8 cellular contexts compared by ENCODE assay signal in the genomic region with DNA sequence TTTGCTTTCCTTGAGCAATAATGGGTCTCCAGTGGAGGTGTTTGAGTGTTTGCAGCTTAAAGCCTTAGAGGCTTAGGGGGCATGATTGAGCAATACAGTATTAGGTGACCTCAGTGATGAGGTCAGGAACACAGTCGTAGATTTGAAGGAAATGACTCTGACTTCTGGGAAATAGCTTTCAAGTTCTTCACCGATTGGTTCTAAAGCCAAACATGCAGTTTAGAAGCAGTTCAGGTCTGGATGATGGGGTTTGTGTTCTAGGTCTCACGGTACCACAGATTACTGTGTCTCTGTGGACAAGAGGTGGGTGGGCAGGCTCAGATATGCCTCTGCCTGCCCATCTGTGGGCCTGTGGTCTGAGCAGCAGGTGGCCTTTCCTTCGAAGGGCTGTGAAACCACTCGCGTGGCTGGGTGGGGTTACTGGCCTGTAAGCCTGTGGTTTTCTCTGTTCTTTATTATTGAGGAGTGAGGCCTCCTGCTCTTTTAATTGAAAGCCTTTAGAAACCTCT. TPM values are rescaled to one million over a fixed set of nuclear protein-coding genes. Genes with fewer than 3 reads are reported as not detected.
DNase-seq lines count a peak whose midpoint lies in the region; ATAC-seq and TF ChIP-seq lines count a peak whose summit lies in the region.

No MANE protein-coding gene starts in this region.

- peaks cover 39% of the 10 kb centered on the region for H3K4me1 ChIP-seq in RWPE2 (ENCODE audit: insufficient read depth, poor library complexity, severe bottlenecking)
- H3K4me1 ChIP-seq in neural progenitor cell: peaks cover 7% of the 10 kb centered on the region

- no peak overlapping the region for H3K4me3 ChIP-seq in RWPE2 (ENCODE audit: severe bottlenecking)
- no peak overlapping the region for H3K4me3 ChIP-seq in coronary artery
- H3K4me3 ChIP-seq in neural progenitor cell: no peak overlapping the region

- H3K4me3 Mint-ChIP-seq in neural progenitor cell: no peak overlapping the region

- peaks cover 63% of the 10 kb centered on the region for H4K20me1 ChIP-seq in neural progenitor cell (ENCODE audit: low read depth)

- peaks cover 78% of the 10 kb centered on the region for H3K79me2 ChIP-seq in neural progenitor cell (ENCODE audit: low read depth)

- H3K36me3 ChIP-seq in RWPE2 (ENCODE audit: low read depth) (peaks cover 100% of the 10 kb centered on the region), neural progenitor cell (no peaks in the 10 kb centered on the region)

- H3K9ac ChIP-seq in neural progenitor cell: no peak overlapping the region

- no peak overlapping the region for H2AFZ ChIP-seq in neural progenitor cell (replicated peaks)

- peak overlapping the region; percentile 20 for H3K4me2 ChIP-seq in neural progenitor cell

- H3K27ac ChIP-seq in RWPE2 (ENCODE audit: poor library complexity, severe bottlenecking) (peak overlapping the region; percentile 63), coronary artery (peak overlapping the region; percentile 51 to 56), neural progenitor cell (no peak overlapping the region)

- H3K9me3 ChIP-seq in RWPE2 (ENCODE audit: severe bottlenecking): no peaks in the 10 kb centered on the region
- H3K9me3 ChIP-seq in neural progenitor cell (ENCODE audit: low read depth): no peaks in the 10 kb centered on the region

- no peak overlapping the region for H3K27ac Mint-ChIP-seq in neural progenitor cell

- H3K9me3 Mint-ChIP-seq in neural progenitor cell: no peaks in the 10 kb centered on the region

- H3F3A ChIP-seq in neural progenitor cell (ENCODE audit: low read depth): peaks cover 8% of the 10 kb centered on the region

- no peaks in the 10 kb centered on the region for H3K27me3 Mint-ChIP-seq in neural progenitor cell (ENCODE audit: insufficient read depth, low read depth)

- H3K4me1 Mint-ChIP-seq in neural progenitor cell: peaks cover 12% of the 10 kb centered on the region

- peaks cover 20% of the 10 kb centered on the region for H3K36me3 Mint-ChIP-seq in neural progenitor cell

- H3K27me3 ChIP-seq in RWPE2 (ENCODE audit: insufficient read depth, poor library complexity, severe bottlenecking) (no peaks in the 10 kb centered on the region), neural progenitor cell (no peaks in the 10 kb centered on the region)

- DNase-seq in NCI-H82 (lab: John Stamatoyannopoulos, UW) (peak; percentile 45), NCI-H82 treated with DMSO at 0.1 percent for 48 hours (lab: John Stamatoyannopoulos, UW; ENCODE audit: unreplicated experiment) (no peak), RWPE2 (ENCODE audit: low spot score) (no peak), coronary artery (ENCODE audit: low spot score) (peak; percentile 12), neural progenitor cell (ENCODE audit: low spot score) (no peak), cerebellar nuclear complex (lab: John Stamatoyannopoulos, UW) (no peak), NCI-H446 treated with DMSO at 0.1 percent for 48 hours (lab: John Stamatoyannopoulos, UW) (no peak)

- TF ChIP-seq CTCF in RWPE2 (IDR thresholded peaks at IDR 0.05; ENCODE audit: poor library complexity, severe bottlenecking) (no peak), coronary artery (IDR thresholded peaks at IDR 0.05) (no peak), neural progenitor cell (IDR thresholded peaks at IDR 0.05) (no peak)

- ATAC-seq in HG02884 (IDR thresholded peaks at IDR 0.05; ENCODE audit: unreplicated experiment) (peak; percentile 68), RWPE2 (ENCODE audit: low read depth) (peak; percentile 40)

RNA-seq across cellular contexts. Expression of a gene that starts 7.8 kb away (rescaled TPM):
- 79.5 and 101 TPM in 2 replicates for total RNA-seq in neural progenitor cell (ENCODE audit: low replicate concordance)

RNA-seq across cellular contexts. Expression of a gene that starts 27.6 kb away (rescaled TPM):
- 125 and 163 TPM in 2 replicates for total RNA-seq in neural progenitor cell (ENCODE audit: low replicate concordance)

RNA-seq across cellular contexts. Expression of a gene that starts 58.5 kb away (rescaled TPM):
- 56.2 and 76.5 TPM in 2 replicates for total RNA-seq in neural progenitor cell (ENCODE audit: low replicate concordance)

Comparison
In these comparisons a context has a peak if more than half of its experiments do, and no peak if none do; other contexts are left out.
1. DNase-seq: peak in NCI-H82 (single experiment) and coronary artery (single experiment); none in NCI-H82 treated with DMSO at 0.1 percent for 48 hours (single experiment), RWPE2 (single experiment), neural progenitor cell (single experiment), cerebellar nuclear complex (0 of 2) and NCI-H446 treated with DMSO at 0.1 percent for 48 hours (single experiment).